Comparison of ENCODE assay signal across 8 cellular contexts in the genomic region with DNA sequence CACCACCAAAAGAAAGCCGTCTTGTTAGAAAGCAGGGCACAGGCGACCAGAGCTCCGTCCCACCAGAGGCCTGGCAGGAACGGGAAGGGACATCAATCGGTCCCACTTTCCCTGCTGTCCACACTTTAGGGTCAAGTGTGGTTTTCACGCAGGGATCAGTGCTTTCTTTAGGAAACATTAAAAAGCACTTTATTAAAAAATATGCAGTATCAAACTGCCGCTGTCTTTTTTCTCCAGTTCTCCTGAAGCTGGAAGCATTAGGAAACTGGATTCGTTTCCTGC. TPM values are rescaled to one million over a fixed set of nuclear protein-coding genes. Genes with fewer than 3 reads are reported as not detected.
A peak's percentile ranks its signal among the peaks of the same experiment; 100 is the strongest.
DNase-seq lines count a peak whose midpoint lies in the region; ATAC-seq and TF ChIP-seq lines count a peak whose summit lies in the region.

No MANE protein-coding gene starts in this region.

- H3K36me3 Mint-ChIP-seq in activated CD4-positive, alpha-beta T cell treated with anti-CD3 and anti-CD28 coated beads, Interleukin-2, amount 10 ng/mL, durations not matched to agents 24 days and 14 days (ENCODE audit: low read depth) = peaks cover under 1% of the 10 kb centered on the region

- DNase-seq in activated CD4-positive, alpha-beta T cell treated with anti-CD3 and anti-CD28 coated beads, Interleukin-2, amount 10 ng/mL, durations not matched to agents 24 days and 14 days = no peak
- no peak for DNase-seq in activated CD4-positive, alpha-beta T cell treated with anti-CD3 and anti-CD28 coated beads, Interleukin-2, amount 50 U/mL, for 1 hour
- DNase-seq in astrocyte of the spinal cord (ENCODE audit: low read depth, low spot score) (no peak), right lobe of liver (peak in 1 of 3 donors; percentile 23), thoracic aorta (ENCODE audit: low spot score) (no peak), GOT3 (lab: John Stamatoyannopoulos, UW) (no peak), posterior vena cava (ENCODE audit: low spot score) (no peak)

- H3K9me3 Mint-ChIP-seq in activated CD4-positive, alpha-beta T cell treated with anti-CD3 and anti-CD28 coated beads, Interleukin-2, amount 10 ng/mL, durations not matched to agents 24 days and 14 days = peaks cover 10% of the 10 kb centered on the region

- in situ Hi-C loops in astrocyte of the spinal cord (cut with HindIII; ENCODE audit: low sequenced_read_pairs) = no loop called here

- no peak for TF ChIP-seq CTCF in astrocyte of the spinal cord (IDR thresholded peaks at IDR 0.05; ENCODE audit: low read depth, low read length)
- TF ChIP-seq CTCF in right lobe of liver (IDR thresholded peaks at IDR 0.05) = no peak
- no peak for TF ChIP-seq CTCF in thoracic aorta (IDR thresholded peaks at IDR 0.05)

- H3K36me3 ChIP-seq in right lobe of liver = no peaks in the 10 kb centered on the region
- no peaks in the 10 kb centered on the region for H3K36me3 ChIP-seq in thoracic aorta

- ATAC-seq in right lobe of liver = no peak
- ATAC-seq in thoracic aorta (ENCODE audit: insufficient number of reproducible peaks, low FRiP score, low read depth) = no peak
- no peak for ATAC-seq in HG03135 (IDR thresholded peaks at IDR 0.05; ENCODE audit: unreplicated experiment)

- H3K4me1 Mint-ChIP-seq in activated CD4-positive, alpha-beta T cell treated with anti-CD3 and anti-CD28 coated beads, Interleukin-2, amount 10 ng/mL, durations not matched to agents 24 days and 14 days = peaks cover 29% of the 10 kb centered on the region

- no peak for TF ChIP-seq POLR2A in right lobe of liver (IDR thresholded peaks at IDR 0.05)

- peak overlapping the region; percentile 78 for H3K27ac Mint-ChIP-seq in activated CD4-positive, alpha-beta T cell treated with anti-CD3 and anti-CD28 coated beads, Interleukin-2, amount 10 ng/mL, durations not matched to agents 24 days and 14 days

- H3K9me3 ChIP-seq in right lobe of liver (no peaks in the 10 kb centered on the region), thoracic aorta (no peaks in the 10 kb centered on the region)

- intact Hi-C loops in activated CD4-positive, alpha-beta T cell treated with anti-CD3 and anti-CD28 coated beads, Interleukin-2, amount 10 ng/mL, durations not matched to agents 24 days and 14 days (cut with micrococcal nuclease) = loop anchor here (5.0 kb wide), 3 partner anchors 204 to 846 kb away; a partner anchor contains a TSS
- intact Hi-C loops in right lobe of liver (cut with DNase I) = no loop called here
- intact Hi-C loops in posterior vena cava (cut with DNase I) = loop anchor here in 1 of 2 donors (10.0 kb wide), 1 partner anchor 112 kb away; no protein-coding TSS in a partner anchor

- H3K4me3 Mint-ChIP-seq in activated CD4-positive, alpha-beta T cell treated with anti-CD3 and anti-CD28 coated beads, Interleukin-2, amount 10 ng/mL, durations not matched to agents 24 days and 14 days = peak overlapping the region; percentile 82

- H3K4me1 ChIP-seq in right lobe of liver = peaks cover 0 to 63% (median 25%) of the 10 kb centered on the region in 4 donors
- peaks cover 3 to 16% of the 10 kb centered on the region in 2 donors for H3K4me1 ChIP-seq in thoracic aorta (ENCODE audit: control insufficient read depth in 1 of 2, low read depth in 2 of 2)

- peak overlapping the region; percentile 56 to 96 (median 95) for H3K27ac ChIP-seq in right lobe of liver
- no peak overlapping the region for H3K27ac ChIP-seq in thoracic aorta

- H3K27me3 Mint-ChIP-seq in activated CD4-positive, alpha-beta T cell treated with anti-CD3 and anti-CD28 coated beads, Interleukin-2, amount 10 ng/mL, durations not matched to agents 24 days and 14 days = peaks cover 2% of the 10 kb centered on the region

- no peaks in the 10 kb centered on the region for H3K27me3 ChIP-seq in right lobe of liver
- no peaks in the 10 kb centered on the region for H3K27me3 ChIP-seq in thoracic aorta (replicated peaks; ENCODE audit: insufficient read depth)

- H3K4me3 ChIP-seq in astrocyte of the spinal cord (ENCODE audit: low read depth, low read length) = peak overlapping the region; percentile 40
- H3K4me3 ChIP-seq in right lobe of liver = peak overlapping the region; percentile 64 to 82 (median 68)
- H3K4me3 ChIP-seq in thoracic aorta = peak overlapping the region; percentile 72

- WGBS in right lobe of liver (ENCODE audit: insufficient coverage, low coverage, low lambda C conversion rate, missing lambda C conversion rate) = 20% methylated on average over 8 of the region's 8 CpGs

RNA-seq across cellular contexts. Expression of a gene that starts 0.4 kb away (rescaled TPM):
- total RNA-seq in activated CD4-positive, alpha-beta T cell treated with anti-CD3 and anti-CD28 coated beads, Interleukin-2, amount 10 ng/mL, durations not matched to agents 24 days and 14 days = 5.3 and 5.6 TPM in 2 replicates
- total RNA-seq in right lobe of liver (1 to 10 TPM; 3.4 to 8.3 (median 4.0) TPM), thoracic aorta (under 1 TPM in 1 of 2 donors, not detected in 1; 0.14 TPM), posterior vena cava (under 1 TPM; 0.43 to 0.51 TPM)

RNA-seq across cellular contexts. Expression of a gene that starts 43.7 kb away (rescaled TPM):
- not detected in 2 replicates for total RNA-seq in activated CD4-positive, alpha-beta T cell treated with anti-CD3 and anti-CD28 coated beads, Interleukin-2, amount 10 ng/mL, durations not matched to agents 24 days and 14 days
- total RNA-seq in right lobe of liver (1 to 10 TPM; 1.8 to 4.5 (median 2.8) TPM), thoracic aorta (under 1 TPM; 0.14 to 0.21 TPM), posterior vena cava (under 1 TPM in 1 of 2 donors, not detected in 1; 0.10 TPM)

Comparison
In these comparisons a context has a peak if more than half of its experiments do, and no peak if none do; other contexts are left out.
1. H3K27ac ChIP-seq: peak in right lobe of liver (3 of 3); none in thoracic aorta (0 of 2).
2. Peak in every context shown above with its lines, with median percentiles within 50 percentile points of each other: H3K4me3 ChIP-seq.